In genomic region chr6:30616811-30617564, GRCh38 we compare ENCODE assay signal across 8 cellular contexts. TPM values are rescaled to one million over a fixed set of nuclear protein-coding genes. Genes with fewer than 3 reads are reported as not detected.
A peak's percentile ranks its signal among the peaks of the same experiment; 100 is the strongest.
DNase-seq lines count a peak whose midpoint lies in the region; ATAC-seq, FAIRE-seq and TF ChIP-seq lines count a peak whose summit lies in the region.

Gene PPP1R10 (minus strand): TSS chr6:30617243. CDS start chr6:30609944, 7,299 bp downstream.

- DNase-seq in BE2C (peak; percentile 99), GM19240 (ENCODE audit: insufficient read length, low spot score) (peak; percentile 56), NCI-H526 (lab: John Stamatoyannopoulos, UW) (peak; percentile 99), kidney tubule cell (ENCODE audit: low spot score) (peak; percentile 100)
- DNase-seq in activated CD4-positive, alpha-beta T cell treated with anti-CD3 and anti-CD28 coated beads for 48 hours, result peak; percentile 98
- DNase-seq in stimulated activated CD4-positive, alpha-beta T cell treated with anti-CD3 and anti-CD28 coated beads, Interleukin-1b, Interleukin-23, amount 100 ng/mL, for 24 hours (ENCODE audit: low read depth in 4 of 4, low spot score in 1 of 4), result peak; percentile 93 to 95 (median 94)

- FAIRE-seq in colon (lab: Jason Lieb, UNC), result peak; percentile 88

- no peaks in the 10 kb centered on the region for H3K27me3 ChIP-seq in BE2C

- TF ChIP-seq CTCF in BE2C (IDR thresholded peaks at IDR 0.05; ENCODE audit: low read depth, low read length), result no peak

- peak; percentile 77 for ATAC-seq in HG03460 (IDR thresholded peaks at IDR 0.05; ENCODE audit: unreplicated experiment)

- H3K4me3 ChIP-seq in BE2C (ENCODE audit: low read depth, low read length), result peak within 1 kb of the TSS; percentile 98

- H3K4me1 ChIP-seq in BE2C, result peaks cover 4% of the 10 kb centered on the region; the same call in 1 of the 2 replicates

- H3K9me3 ChIP-seq in BE2C, result no peaks in the 10 kb centered on the region

- H3K36me3 ChIP-seq in BE2C, result peaks cover 49% of the 10 kb centered on the region

RNA-seq across cellular contexts. Expression of gene PPP1R10, which starts in this region (rescaled TPM):
- polyA plus RNA-seq in BE2C (2012; ENCODE audit: insufficient read depth, insufficient read length, low read depth), result 81.1 TPM

Comparison
In these comparisons a context has a peak if more than half of its experiments do, and no peak if none do; other contexts are left out.
1. Peak in every context shown above with its lines: DNase-seq, ATAC-seq and H3K4me3 ChIP-seq.